Comparison of ENCODE assay signal across 20 cellular contexts in the genomic region with DNA sequence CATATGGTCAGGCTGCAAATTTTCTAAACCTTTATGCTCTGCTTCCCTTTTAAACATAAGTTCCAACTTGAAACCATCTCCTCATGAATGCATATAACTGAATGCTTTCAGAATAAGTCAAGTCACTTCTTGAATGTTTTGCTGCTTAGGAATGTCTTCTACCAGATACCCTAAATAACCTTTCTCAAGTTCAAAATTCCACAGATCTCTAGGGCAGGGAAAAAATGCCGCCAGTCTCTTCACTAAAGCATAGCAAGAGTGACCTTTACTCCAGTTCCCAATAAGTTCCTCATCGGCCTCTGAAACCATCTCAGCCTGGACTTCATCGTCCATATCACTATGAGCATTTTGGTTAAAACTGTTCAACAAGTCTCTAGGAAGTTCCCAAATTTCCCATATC.
DNase-seq lines count a peak whose midpoint lies in the region; ATAC-seq and TF ChIP-seq lines count a peak whose summit lies in the region.
"Had no signal": no experiment of that assay in that cellular context is flagged by ENCODE, and none has a peak within 500 bp of the region (broad histone marks: within the 10 kb centered on the region; RNA-seq: fewer than 3 reads in every experiment).

No MANE protein-coding gene starts in this region.

- H3K4me1 ChIP-seq in trophoblast cell (ENCODE audit: control insufficient read depth in 1 of 2, insufficient read depth in 2 of 2, low read length in 2 of 2), result no peaks in the 10 kb centered on the region

- no peak overlapping the region for H2BK120ac ChIP-seq in trophoblast cell (ENCODE audit: insufficient read depth, low read length, poor library complexity)

- in situ Hi-C loops in brain microvascular endothelial cell (cut with HindIII; ENCODE audit: low pct_ligation_motif_present, low sequenced_read_pairs), result no loop called here

- no peak overlapping the region for H2AFZ ChIP-seq in trophoblast cell (ENCODE audit: insufficient read depth, low read length, poor library complexity)
- H2AFZ ChIP-seq: GM23248 had no signal

- peak; percentile 80 for DNase-seq in EH (ENCODE audit: low read depth)
- DNase-seq in brain microvascular endothelial cell, result peak; percentile 11
- DNase-seq in trophoblast cell, result peak; percentile 7 to 83
- no peak for DNase-seq in effector CD4-positive, alpha-beta T cell
- no peak for DNase-seq in T-helper 9 cell
- DNase-seq: 8988T; ACHN; C1 segment of cervical spinal cord; Calu3; CD4-positive, alpha-beta memory T cell; COR-L47; DND-41; EL; GDM1; GM23248; H7; HCEC 1CT had no signal

- H3K4me3 ChIP-seq in brain microvascular endothelial cell (ENCODE audit: low read depth, low read length) (no peak overlapping the region), trophoblast cell (ENCODE audit: low read depth, low read length) (no peak overlapping the region)
- H3K4me3 ChIP-seq: A549, GM12878, GM23248 had no signal

- H3K9ac ChIP-seq in trophoblast cell (ENCODE audit: low read length), result no peak overlapping the region
- H3K9ac ChIP-seq: GM23248 had no signal

- H3K4ac ChIP-seq in trophoblast cell (ENCODE audit: low read depth, low read length), result no peak overlapping the region

- no peak overlapping the region for H4K91ac ChIP-seq in trophoblast cell (ENCODE audit: low read depth, low read length)

- H3K27me3 ChIP-seq in brain microvascular endothelial cell (replicated peaks), result no peaks in the 10 kb centered on the region
- H3K27me3 ChIP-seq in trophoblast cell (ENCODE audit: insufficient read depth, low read length), result no peaks in the 10 kb centered on the region

- H3K18ac ChIP-seq in trophoblast cell (ENCODE audit: low read length), result no peak overlapping the region

- no peak overlapping the region for H4K12ac ChIP-seq in trophoblast cell (ENCODE audit: low read depth, low read length)

- H4K8ac ChIP-seq in trophoblast cell (ENCODE audit: low read depth, low read length), result no peak overlapping the region

- H2BK12ac ChIP-seq in trophoblast cell (ENCODE audit: low read length), result no peak overlapping the region

- H3K4me2 ChIP-seq in trophoblast cell (ENCODE audit: low read length), result no peak overlapping the region
- H3K4me2 ChIP-seq: A549 had no signal

- H3K27ac ChIP-seq in brain microvascular endothelial cell (no peak overlapping the region), trophoblast cell (ENCODE audit: low read depth, low read length) (no peak overlapping the region)
- H3K27ac ChIP-seq: A549, GM23248 had no signal

- no peak overlapping the region for H2BK5ac ChIP-seq in trophoblast cell (ENCODE audit: low read depth, low read length, poor library complexity)

- no peaks in the 10 kb centered on the region for H3K79me1 ChIP-seq in trophoblast cell (ENCODE audit: low read length)

- H3K36me3 ChIP-seq in brain microvascular endothelial cell (replicated peaks) (no peaks in the 10 kb centered on the region), trophoblast cell (ENCODE audit: control insufficient read depth in 1 of 2, insufficient read depth in 2 of 2, low read length in 2 of 2) (peaks cover 3% of the 10 kb centered on the region in 2 experiments)

- H3K79me2 ChIP-seq in trophoblast cell (ENCODE audit: control insufficient read depth, insufficient read depth, low read length, poor library complexity), result no peaks in the 10 kb centered on the region

- no peak overlapping the region for H3K14ac ChIP-seq in trophoblast cell (ENCODE audit: low read length)

- no peak overlapping the region for H2AK5ac ChIP-seq in trophoblast cell (ENCODE audit: low read length)

- no peak overlapping the region for H3K23ac ChIP-seq in trophoblast cell (ENCODE audit: low read length)

- no peak for TF ChIP-seq CTCF in brain microvascular endothelial cell (IDR thresholded peaks at IDR 0.05; ENCODE audit: low read depth, low read length, missing control alignments)

- no CpG with 5 or more reads among the region's 3 CpGs for WGBS in trophoblast cell (ENCODE audit: extremely low coverage, insufficient coverage, insufficient read length)

- H3K9me3 ChIP-seq in trophoblast cell (ENCODE audit: insufficient read depth, low read depth, low read length), result peaks cover 7% of the 10 kb centered on the region

- no peak for ATAC-seq in HG03354 (IDR thresholded peaks at IDR 0.05; ENCODE audit: poor library complexity, severe bottlenecking, unreplicated experiment)
- ATAC-seq: A549, GM12878 had no signal

Comparison
In these comparisons a context has a peak if more than half of its experiments do, and no peak if none do; other contexts are left out.
1. DNase-seq: peak in EH (single experiment), brain microvascular endothelial cell (single experiment) and trophoblast cell (2 of 2); none in effector CD4-positive, alpha-beta T cell (single experiment) and T-helper 9 cell (single experiment).